ENCODE assay signal across 23 cellular contexts in genomic region chr7:48748081-48748833, GRCh38.
"Had no signal": no experiment of that assay in that cellular context is flagged by ENCODE, and none has a peak within 500 bp of the region (broad histone marks: within the 10 kb centered on the region; RNA-seq: fewer than 3 reads in every experiment).

No MANE protein-coding gene starts in this region.

- H3K27me3 ChIP-seq: adrenal gland, breast epithelium, MG63, Peyer's patch, SJSA1 had no signal

- ATAC-seq: activated CD4-positive, CD25-positive, alpha-beta regulatory T cell treated with anti-CD3 and anti-CD28 coated beads, Interleukin-2, amount 50 U/mL, for 24 hours; activated CD8-positive, alpha-beta T cell treated with anti-CD3 and anti-CD28 coated beads for 36 hours; SK-N-SH treated with all-trans-retinoic acid at 6 μM for 48 hours had no signal

- H3K36me3 ChIP-seq: adrenal gland, breast epithelium, MG63, Peyer's patch, SJSA1 had no signal

- H3K4me1 ChIP-seq: adrenal gland, breast epithelium, Peyer's patch, SJSA1 had no signal

- H3K9me3 ChIP-seq: adrenal gland, breast epithelium, MG63, Peyer's patch, SJSA1 had no signal

- DNase-seq: activated CD4-positive, alpha-beta T cell treated with anti-CD3 and anti-CD28 coated beads for 4 hours; activated CD8-positive, alpha-beta memory T cell treated with anti-CD3 and anti-CD28 coated beads, Interleukin-2, amount 50 U/mL, for 48 hours; activated CD8-positive, alpha-beta T cell treated with anti-CD3 and anti-CD28 coated beads for 36 hours; activated naive CD4-positive, alpha-beta T cell treated with anti-CD3 and anti-CD28 coated beads, Interleukin-2, amount 50 U/mL, for 16 hours; activated naive CD8-positive, alpha-beta T cell treated with anti-CD3 and anti-CD28 coated beads, Interleukin-2, amount 10 ng/mL, durations not matched to agents 7 days and 5 days; activated T-cell treated with anti-CD3 and anti-CD28 coated beads, Interleukin-2, amount 50 U/mL, for 1 hour; adrenal gland; anterior cingulate cortex; MG63; MV-4-11; NCI-H1105; NCI-H1436; NCI-H1694 treated with DMSO at 0.1 percent for 48 hours; NCI-H2029 treated with DMSO at 0.1 percent for 48 hours; NCI-H345; NCI-H510A; Peyer's patch; SHP77 had no signal

- H3K27ac ChIP-seq: adrenal gland, breast epithelium, Peyer's patch, RWPE1, SJSA1 had no signal

- H3K4me3 ChIP-seq: adrenal gland, breast epithelium, MG63, Peyer's patch, SJSA1 had no signal
